Comparison of ENCODE assay signal across 24 cellular contexts in the genomic region with DNA sequence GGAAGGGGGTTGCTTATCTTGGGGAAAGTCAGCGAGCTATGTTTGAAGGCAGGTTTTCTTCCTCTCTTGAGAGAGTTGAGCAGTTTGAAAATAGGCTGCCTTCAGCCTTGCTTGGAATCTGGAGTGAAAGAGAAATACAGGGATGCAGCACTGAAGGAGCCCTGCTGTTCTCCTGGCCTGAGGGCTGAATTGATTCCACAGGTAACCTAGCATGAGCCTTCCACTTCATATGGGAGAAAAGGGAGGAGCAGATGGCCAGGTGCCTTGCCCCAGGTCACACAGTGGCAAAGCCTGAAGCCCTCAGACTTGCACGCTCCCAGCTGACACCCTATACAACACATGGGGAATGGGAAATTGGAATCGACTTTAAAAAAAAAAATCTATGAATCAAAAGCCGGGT.
A peak's percentile ranks its signal among the peaks of the same experiment; 100 is the strongest.
DNase-seq lines count a peak whose midpoint lies in the region; ATAC-seq and TF ChIP-seq lines count a peak whose summit lies in the region.
"Had no signal": no experiment of that assay in that cellular context is flagged by ENCODE, and none has a peak within 500 bp of the region (broad histone marks: within the 10 kb centered on the region; RNA-seq: fewer than 3 reads in every experiment).

No MANE protein-coding gene starts in this region.

- H3K4me1 ChIP-seq in mesenchymal stem cell (ENCODE audit: control insufficient read depth, insufficient read depth, low read depth, low read length): peaks cover 10% of the 10 kb centered on the region
- H3K4me1 ChIP-seq: gastrocnemius medialis, prostate gland, SJCRH30 had no signal

- no peaks in the 10 kb centered on the region for H3K9me3 ChIP-seq in mesenchymal stem cell (ENCODE audit: control insufficient read depth, low read length)
- H3K9me3 ChIP-seq: adrenal gland, esophagus squamous epithelium, gastrocnemius medialis, prostate gland, SJCRH30, tibial artery had no signal

- peak overlapping the region; percentile 14 to 80 for H3K18ac ChIP-seq in mesenchymal stem cell (ENCODE audit: low read depth in 1 of 2, low read length in 2 of 2)

- WGBS in mesenchymal stem cell: 75% methylated on average over 4 of the region's 4 CpGs

- DNase-seq in NCI-H1417 (lab: John Stamatoyannopoulos, UW) (peak in 2 of 3 experiments; percentile 61 to 88), NCI-H1417 treated with DMSO at 0.1 percent for 48 hours (lab: John Stamatoyannopoulos, UW) (no peak), NCI-H69 (lab: John Stamatoyannopoulos, UW) (peak; percentile 57), mesenchymal stem cell (no peak), type B pancreatic cell (ENCODE audit: extremely low spot score, unreplicated experiment) (no peak), NCI-H1048 (lab: John Stamatoyannopoulos, UW) (no peak)
- no peak for DNase-seq in T-helper 2 cell treated with Interferon-gamma antibody and Interleukin-4, amounts not matched to agents 5 μg/mL and 100 μg/mL, for 36 hours (ENCODE audit: low spot score)
- DNase-seq: activated CD8-positive, alpha-beta memory T cell treated with anti-CD3 and anti-CD28 coated beads for 24 hours; activated naive CD4-positive, alpha-beta T cell; activated T-cell treated with anti-CD3 and anti-CD28 coated beads, Interleukin-2, amount 50 U/mL, for 24 hours; AML-193; CD4-positive, alpha-beta memory T cell; effector memory CD8-positive, alpha-beta T cell; esophagus squamous epithelium; NCI-H524 treated with DMSO at 0.1 percent for 48 hours; stimulated activated naive CD8-positive, alpha-beta T cell treated with anti-CD3 and anti-CD28 coated beads, Interleukin-15, amount 100 ng/mL, for 72 hours had no signal

- no peak overlapping the region for H4K8ac ChIP-seq in mesenchymal stem cell (ENCODE audit: low read length)

- peak overlapping the region; percentile 19 for H3K4me3 Mint-ChIP-seq in type B pancreatic cell
- no peak overlapping the region for H3K4me3 Mint-ChIP-seq in T-helper 2 cell treated with Interferon-gamma antibody and Interleukin-4, amounts not matched to agents 5 μg/mL and 100 μg/mL, for 36 hours
- H3K4me3 Mint-ChIP-seq: activated T-cell treated with anti-CD3 and anti-CD28 coated beads, Interleukin-2, amount 50 U/mL, for 24 hours; effector memory CD8-positive, alpha-beta T cell; nephron; stimulated activated naive CD8-positive, alpha-beta T cell treated with anti-CD3 and anti-CD28 coated beads, Interleukin-15, amount 100 ng/mL, for 72 hours had no signal

- peak overlapping the region in 1 of 2 experiments; percentile 28 for H2BK12ac ChIP-seq in mesenchymal stem cell (ENCODE audit: low read length in 2 of 2)

- no peak overlapping the region for H3K4me2 ChIP-seq in mesenchymal stem cell (ENCODE audit: low read length, poor library complexity, severe bottlenecking)

- no peak for ATAC-seq in GM19455 (IDR thresholded peaks at IDR 0.05; ENCODE audit: unreplicated experiment)
- ATAC-seq: effector memory CD8-positive, alpha-beta T cell; stimulated activated naive CD8-positive, alpha-beta T cell treated with anti-CD3 and anti-CD28 coated beads, Interleukin-15, amount 100 ng/mL, for 72 hours had no signal

- no peak overlapping the region for H3K27ac Mint-ChIP-seq in type B pancreatic cell
- H3K27ac Mint-ChIP-seq in T-helper 2 cell treated with Interferon-gamma antibody and Interleukin-4, amounts not matched to agents 5 μg/mL and 100 μg/mL, for 36 hours: no peak overlapping the region
- H3K27ac Mint-ChIP-seq: activated T-cell treated with anti-CD3 and anti-CD28 coated beads, Interleukin-2, amount 50 U/mL, for 24 hours; CD4-positive, alpha-beta memory T cell; effector memory CD8-positive, alpha-beta T cell; stimulated activated naive CD8-positive, alpha-beta T cell treated with anti-CD3 and anti-CD28 coated beads, Interleukin-15, amount 100 ng/mL, for 72 hours had no signal

- no peaks in the 10 kb centered on the region for H3K36me3 ChIP-seq in mesenchymal stem cell (ENCODE audit: control insufficient read depth in 1 of 2, insufficient read depth in 2 of 2, low read depth in 1 of 2, low read length in 2 of 2)
- H3K36me3 ChIP-seq: adrenal gland, brain microvascular endothelial cell, esophagus squamous epithelium, gastrocnemius medialis, prostate gland, SJCRH30, tibial artery had no signal

- no peaks in the 10 kb centered on the region for H3K79me1 ChIP-seq in mesenchymal stem cell (replicated peaks; ENCODE audit: low read length, poor library complexity, severe bottlenecking)

- no peak for TF ChIP-seq CTCF in type B pancreatic cell (conservative IDR thresholded peaks at IDR 0.05)

- no peak overlapping the region for H3K4me3 ChIP-seq in mesenchymal stem cell (ENCODE audit: insufficient read depth in 1 of 2, low read depth in 1 of 2, low read length in 2 of 2)
- H3K4me3 ChIP-seq: adrenal gland, esophagus squamous epithelium, gastrocnemius medialis, prostate gland, SJCRH30, tibial artery had no signal

- peak overlapping the region; percentile 86 for H2AK5ac ChIP-seq in mesenchymal stem cell (ENCODE audit: low read length, severe bottlenecking)

- no peaks in the 10 kb centered on the region for H3K27me3 ChIP-seq in mesenchymal stem cell (ENCODE audit: control insufficient read depth in 1 of 2, insufficient read depth in 1 of 2, low read length in 2 of 2)
- H3K27me3 ChIP-seq: adrenal gland, brain microvascular endothelial cell, esophagus squamous epithelium, gastrocnemius medialis, SJCRH30, tibial artery had no signal

- H3K4ac ChIP-seq in mesenchymal stem cell (ENCODE audit: low read depth in 1 of 2, low read length in 2 of 2): no peak overlapping the region

- no peak overlapping the region for H3K9ac ChIP-seq in mesenchymal stem cell (ENCODE audit: low read length)

- peaks cover 30% of the 10 kb centered on the region for H3K4me1 Mint-ChIP-seq in type B pancreatic cell (ENCODE audit: unreplicated experiment)
- no peaks in the 10 kb centered on the region for H3K4me1 Mint-ChIP-seq in T-helper 2 cell treated with Interferon-gamma antibody and Interleukin-4, amounts not matched to agents 5 μg/mL and 100 μg/mL, for 36 hours (ENCODE audit: low read depth)
- H3K4me1 Mint-ChIP-seq: stimulated activated naive CD8-positive, alpha-beta T cell treated with anti-CD3 and anti-CD28 coated beads, Interleukin-15, amount 100 ng/mL, for 72 hours had no signal

- no peaks in the 10 kb centered on the region for H3K36me3 Mint-ChIP-seq in type B pancreatic cell
- no peaks in the 10 kb centered on the region for H3K36me3 Mint-ChIP-seq in T-helper 2 cell treated with Interferon-gamma antibody and Interleukin-4, amounts not matched to agents 5 μg/mL and 100 μg/mL, for 36 hours (ENCODE audit: low read depth)
- H3K36me3 Mint-ChIP-seq: CD4-positive, alpha-beta memory T cell had no signal

- no peak overlapping the region for H3K14ac ChIP-seq in mesenchymal stem cell (ENCODE audit: low read length in 2 of 2)

- peaks cover 5% of the 10 kb centered on the region for H3K9me3 Mint-ChIP-seq in type B pancreatic cell
- no peaks in the 10 kb centered on the region for H3K9me3 Mint-ChIP-seq in T-helper 2 cell treated with Interferon-gamma antibody and Interleukin-4, amounts not matched to agents 5 μg/mL and 100 μg/mL, for 36 hours
- H3K9me3 Mint-ChIP-seq: activated T-cell treated with anti-CD3 and anti-CD28 coated beads, Interleukin-2, amount 50 U/mL, for 24 hours; nephron; stimulated activated naive CD8-positive, alpha-beta T cell treated with anti-CD3 and anti-CD28 coated beads, Interleukin-15, amount 100 ng/mL, for 72 hours had no signal

- no peak overlapping the region for H2BK120ac ChIP-seq in mesenchymal stem cell (ENCODE audit: low read depth, low read length)

- H2BK15ac ChIP-seq in mesenchymal stem cell (ENCODE audit: low read depth, poor library complexity, severe bottlenecking): no peak overlapping the region

- H3K27ac ChIP-seq in mesenchymal stem cell (ENCODE audit: low read length, poor library complexity, severe bottlenecking): peak overlapping the region; percentile 42
- H3K27ac ChIP-seq: adrenal gland, brain microvascular endothelial cell, esophagus squamous epithelium, gastrocnemius medialis, prostate gland, SJCRH30, tibial artery had no signal

- H3K27me3 Mint-ChIP-seq in type B pancreatic cell: peaks cover 2% of the 10 kb centered on the region
- no peaks in the 10 kb centered on the region for H3K27me3 Mint-ChIP-seq in T-helper 2 cell treated with Interferon-gamma antibody and Interleukin-4, amounts not matched to agents 5 μg/mL and 100 μg/mL, for 36 hours (ENCODE audit: low read depth)
- H3K27me3 Mint-ChIP-seq: activated T-cell treated with anti-CD3 and anti-CD28 coated beads, Interleukin-2, amount 50 U/mL, for 24 hours; effector memory CD8-positive, alpha-beta T cell had no signal

- no peak overlapping the region for H2BK5ac ChIP-seq in mesenchymal stem cell (ENCODE audit: low read depth, low read length, poor library complexity, severe bottlenecking)

- no peak overlapping the region for H2AFZ ChIP-seq in mesenchymal stem cell (ENCODE audit: low read depth, low read length)

- H4K91ac ChIP-seq in mesenchymal stem cell (ENCODE audit: low read length): no peak overlapping the region

- no peak overlapping the region for H3K23ac ChIP-seq in mesenchymal stem cell (ENCODE audit: low read length in 2 of 2)

Comparison
In these comparisons a context has a peak if more than half of its experiments do, and no peak if none do; other contexts are left out.
1. DNase-seq: peak in NCI-H1417 (2 of 3) and NCI-H69 (single experiment); none in NCI-H1417 treated with DMSO at 0.1 percent for 48 hours (single experiment), mesenchymal stem cell (single experiment), type B pancreatic cell (single experiment), T-helper 2 cell treated with Interferon-gamma antibody and Interleukin-4, amounts not matched to agents 5 μg/mL and 100 μg/mL, for 36 hours (single experiment) and NCI-H1048 (single experiment).